Comparison of ENCODE assay signal across 20 cellular contexts in genomic region chr22:29661355-29661754, GRCh38. TPM values are rescaled to one million over a fixed set of nuclear protein-coding genes. Genes with fewer than 3 reads are reported as not detected.
DNase-seq lines count a peak whose midpoint lies in the region; ATAC-seq and TF ChIP-seq lines count a peak whose summit lies in the region.
"Had no signal": no experiment of that assay in that cellular context is flagged by ENCODE, and none has a peak within 500 bp of the region (broad histone marks: within the 10 kb centered on the region; RNA-seq: fewer than 3 reads in every experiment).

No MANE protein-coding gene starts in this region.

- no TSS peak for BruUV-seq in MCF 10A (replicated peaks; lab: Mats Ljungman, UMichigan)

- no peak for ATAC-seq in lower lobe of right lung
- ATAC-seq: HCT116, left cardiac atrium, Panc1, right lobe of liver, SK-N-SH treated with all-trans-retinoic acid at 6 μM for 48 hours had no signal

- H3K9ac ChIP-seq in skeletal muscle satellite cell (ENCODE audit: low read depth, low read length): no peak overlapping the region
- H3K9ac ChIP-seq: BLaER1 had no signal

- no peak overlapping the region for H3K27ac Mint-ChIP-seq in MCF 10A (ENCODE audit: low read depth, unreplicated experiment)
- H3K27ac Mint-ChIP-seq in activated CD4-positive, alpha-beta T cell treated with anti-CD3 and anti-CD28 coated beads, Interleukin-2, amount 10 ng/mL, durations not matched to agents 24 days and 14 days: no peak overlapping the region

- peak; percentile 53 for DNase-seq in GM03348 (ENCODE audit: low spot score)
- peak; percentile 1 for DNase-seq in MCF 10A (ENCODE audit: unreplicated experiment)
- peak; percentile 75 for DNase-seq in fibroblast of the aortic adventitia (ENCODE audit: low read depth)
- DNase-seq in activated CD4-positive, alpha-beta T cell treated with anti-CD3 and anti-CD28 coated beads, Interleukin-2, amount 10 ng/mL, durations not matched to agents 24 days and 14 days: no peak
- DNase-seq in RPMI8226: no peak
- DNase-seq in lower lobe of right lung: no peak
- no peak for DNase-seq in GM19238 (ENCODE audit: insufficient read length, low spot score)
- DNase-seq: activated gamma-delta T cell treated with Interleukin-2 at 50 U/mL for 16 hours; anterior cingulate cortex; left cardiac atrium; NCI-H1417 treated with DMSO at 0.1 percent for 48 hours; NCI-H82; right lobe of liver; stimulated activated CD4-positive, alpha-beta T cell treated with anti-CD3 and anti-CD28 coated beads, Interleukin-2, amount 100 ng/mL, for 24 hours had no signal

- H3K27ac ChIP-seq in lower lobe of right lung: no peak overlapping the region
- H3K27ac ChIP-seq: BLaER1, right lobe of liver had no signal

- H3K27me3 ChIP-seq in skeletal muscle satellite cell (ENCODE audit: control insufficient read depth, insufficient read depth, low read length): no peaks in the 10 kb centered on the region
- H3K27me3 ChIP-seq in lower lobe of right lung (ENCODE audit: low read depth): no peaks in the 10 kb centered on the region
- H3K27me3 ChIP-seq: BLaER1, right lobe of liver had no signal

- H3K27me3 Mint-ChIP-seq in MCF 10A (ENCODE audit: insufficient read depth, unreplicated experiment): no peaks in the 10 kb centered on the region
- no peaks in the 10 kb centered on the region for H3K27me3 Mint-ChIP-seq in activated CD4-positive, alpha-beta T cell treated with anti-CD3 and anti-CD28 coated beads, Interleukin-2, amount 10 ng/mL, durations not matched to agents 24 days and 14 days

- peaks cover 79% of the 10 kb centered on the region for H3K36me3 Mint-ChIP-seq in MCF 10A (ENCODE audit: insufficient read depth, unreplicated experiment)
- H3K36me3 Mint-ChIP-seq in activated CD4-positive, alpha-beta T cell treated with anti-CD3 and anti-CD28 coated beads, Interleukin-2, amount 10 ng/mL, durations not matched to agents 24 days and 14 days (ENCODE audit: low read depth): peaks cover 39% of the 10 kb centered on the region

- H3K9me3 ChIP-seq in skeletal muscle satellite cell (replicated peaks; ENCODE audit: low read length) (no peaks in the 10 kb centered on the region), lower lobe of right lung (no peaks in the 10 kb centered on the region)
- H3K9me3 ChIP-seq: BLaER1, right lobe of liver had no signal

- H3K36me3 ChIP-seq in skeletal muscle satellite cell (ENCODE audit: insufficient read depth, low read length) (peaks cover 67% of the 10 kb centered on the region), lower lobe of right lung (peaks cover 67% of the 10 kb centered on the region)

- H3K4me3 ChIP-seq in fibroblast of the aortic adventitia (ENCODE audit: low read depth, low read length) (no peak overlapping the region), skeletal muscle satellite cell (ENCODE audit: low read length) (no peak overlapping the region), lower lobe of right lung (no peak overlapping the region)
- H3K4me3 ChIP-seq: BLaER1, right lobe of liver had no signal

- no peak overlapping the region for H3K4me3 Mint-ChIP-seq in MCF 10A (ENCODE audit: unreplicated experiment)
- H3K4me3 Mint-ChIP-seq in activated CD4-positive, alpha-beta T cell treated with anti-CD3 and anti-CD28 coated beads, Interleukin-2, amount 10 ng/mL, durations not matched to agents 24 days and 14 days: no peak overlapping the region

- POLR2A ChIA-PET in MCF 10A (lab: Yijun Ruan, JAX): no interaction called here

- TF ChIP-seq CTCF in MCF 10A (IDR thresholded peaks at IDR 0.05; ENCODE audit: unreplicated experiment): no peak
- no peak for TF ChIP-seq CTCF in fibroblast of the aortic adventitia (IDR thresholded peaks at IDR 0.05; ENCODE audit: insufficient read depth, low read length)
- TF ChIP-seq CTCF in lower lobe of right lung (IDR thresholded peaks at IDR 0.05): no peak

- no peaks in the 10 kb centered on the region for H3K4me1 Mint-ChIP-seq in MCF 10A (ENCODE audit: insufficient read depth, unreplicated experiment)
- peaks cover 5% of the 10 kb centered on the region for H3K4me1 Mint-ChIP-seq in activated CD4-positive, alpha-beta T cell treated with anti-CD3 and anti-CD28 coated beads, Interleukin-2, amount 10 ng/mL, durations not matched to agents 24 days and 14 days

- H3K4me1 ChIP-seq in skeletal muscle satellite cell (ENCODE audit: control insufficient read depth, insufficient read depth, low read length) (peaks cover 15% of the 10 kb centered on the region), lower lobe of right lung (peaks cover 4% of the 10 kb centered on the region)
- H3K4me1 ChIP-seq: right lobe of liver had no signal

- peak overlapping the region; percentile 12 for H3K4me2 ChIP-seq in skeletal muscle satellite cell (ENCODE audit: low read length)

- intact Hi-C loops in MCF 10A (cut with micrococcal nuclease): no loop called here
- intact Hi-C loops in activated CD4-positive, alpha-beta T cell treated with anti-CD3 and anti-CD28 coated beads, Interleukin-2, amount 10 ng/mL, durations not matched to agents 24 days and 14 days (cut with micrococcal nuclease): no loop called here
- intact Hi-C loops in lower lobe of right lung (cut with DNase I): no loop called here

- CTCF ChIA-PET in MCF 10A (lab: Yijun Ruan, JAX): interaction anchor here (0.9 to 1.0 kb wide), 2 partner anchors 25 to 34 kb away, joined by 4 read pairs; no protein-coding TSS in a partner anchor

- no peaks in the 10 kb centered on the region for H3K9me3 Mint-ChIP-seq in MCF 10A (ENCODE audit: unreplicated experiment)
- no peaks in the 10 kb centered on the region for H3K9me3 Mint-ChIP-seq in activated CD4-positive, alpha-beta T cell treated with anti-CD3 and anti-CD28 coated beads, Interleukin-2, amount 10 ng/mL, durations not matched to agents 24 days and 14 days

RNA-seq across cellular contexts. Expression of gene NF2, which starts 57.9 kb away (rescaled TPM):
- 92.4 and 98.3 TPM in 2 replicates for total RNA-seq in MCF 10A (2022)
- total RNA-seq in fibroblast of the aortic adventitia (ENCODE audit: low replicate concordance): 59.8 and 65.9 TPM in 2 replicates
- total RNA-seq in skeletal muscle satellite cell (2012; rRNA removed): 83.9 and 91.5 TPM in 2 replicates
- 59.1 and 61.9 TPM in 2 replicates for total RNA-seq in activated CD4-positive, alpha-beta T cell treated with anti-CD3 and anti-CD28 coated beads, Interleukin-2, amount 10 ng/mL, durations not matched to agents 24 days and 14 days
- 42.4 TPM for total RNA-seq in lower lobe of right lung

RNA-seq across cellular contexts. Expression of gene CABP7, which starts 58.4 kb away (rescaled TPM):
- total RNA-seq in MCF 10A (2022) (not detected in 2 replicates), fibroblast of the aortic adventitia (ENCODE audit: low replicate concordance) (not detected in 2 replicates), lower lobe of right lung (not detected)
- not detected in 2 replicates for total RNA-seq in skeletal muscle satellite cell (2012; rRNA removed)
- not detected in 2 replicates for total RNA-seq in activated CD4-positive, alpha-beta T cell treated with anti-CD3 and anti-CD28 coated beads, Interleukin-2, amount 10 ng/mL, durations not matched to agents 24 days and 14 days
- total RNA-seq: left cardiac atrium, right lobe of liver, subcutaneous adipose tissue had no signal

Comparison
In these comparisons a context has a peak if more than half of its experiments do, and no peak if none do; other contexts are left out.
1. DNase-seq: peak in GM03348 (single experiment), MCF 10A (single experiment) and fibroblast of the aortic adventitia (single experiment); none in activated CD4-positive, alpha-beta T cell treated with anti-CD3 and anti-CD28 coated beads, Interleukin-2, amount 10 ng/mL, durations not matched to agents 24 days and 14 days (single experiment), RPMI8226 (single experiment), lower lobe of right lung (single experiment) and GM19238 (single experiment).